In the genomic region with DNA sequence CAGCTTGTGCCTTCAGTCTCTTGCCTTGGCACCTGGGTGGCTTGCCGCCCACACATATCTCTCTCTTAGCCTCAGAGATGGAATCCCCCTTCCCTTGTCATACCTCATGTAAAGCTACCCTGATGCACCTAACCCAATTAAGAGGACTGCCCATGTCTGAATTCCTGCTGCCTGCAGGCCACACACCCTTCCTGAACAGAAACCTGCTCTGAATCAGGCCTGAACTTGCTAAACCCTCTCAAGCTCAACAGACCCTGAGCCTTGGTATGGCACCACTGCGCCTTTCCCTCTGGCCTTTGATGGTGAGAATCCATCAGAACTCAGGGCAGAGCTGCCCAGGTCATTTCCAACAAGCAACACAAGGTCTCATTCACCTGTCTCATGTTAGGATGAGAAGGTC, we compare ENCODE assay signal across 30 cellular contexts. TPM values are rescaled to one million over a fixed set of nuclear protein-coding genes. Genes with fewer than 3 reads are reported as not detected.
"Had no signal": no experiment of that assay in that cellular context is flagged by ENCODE, and none has a peak within 500 bp of the region (broad histone marks: within the 10 kb centered on the region; RNA-seq: fewer than 3 reads in every experiment).

No MANE protein-coding gene starts in this region.

- DNase-seq: activated CD4-positive, alpha-beta T cell treated with anti-CD3 and anti-CD28 coated beads, Interleukin-2, amount 10 ng/mL, durations not matched to agents 24 days and 14 days; activated CD8-positive, alpha-beta memory T cell treated with anti-CD3 and anti-CD28 coated beads, Interleukin-2, amount 50 U/mL, for 4 hours; activated gamma-delta T cell treated with Interleukin-2 at 50 U/mL for 16 hours; activated naive CD4-positive, alpha-beta T cell treated with anti-CD3 and anti-CD28 coated beads, Interleukin-2, amount 50 U/mL, for 16 hours; activated T-cell treated with anti-CD3 and anti-CD28 coated beads, Interleukin-2, amount 50 U/mL, for 24 hours; amniotic stem cell; brain microvascular endothelial cell; caudate nucleus; gastrocnemius medialis; glutamatergic neuron; left cardiac atrium; natural killer cell; occipital lobe; right lobe of liver; SK-N-SH; stimulated activated CD4-positive, alpha-beta T cell treated with anti-CD3 and anti-CD28 coated beads, Interleukin-12 subunit alpha, Interleukin-12 subunit beta, amount 100 ng/mL, for 4 hours; stimulated activated CD4-positive, alpha-beta T cell treated with anti-CD3 and anti-CD28 coated beads, Interleukin-4, amount 100 ng/mL, for 24 hours; T-helper 9 cell had no signal

- H3K36me3 ChIP-seq: brain microvascular endothelial cell, gastrocnemius medialis, neural progenitor cell, right lobe of liver, tibial nerve had no signal

- H3K27ac Mint-ChIP-seq: activated CD4-positive, alpha-beta T cell treated with anti-CD3 and anti-CD28 coated beads, Interleukin-2, amount 10 ng/mL, durations not matched to agents 24 days and 14 days; activated T-cell treated with anti-CD3 and anti-CD28 coated beads, Interleukin-2, amount 50 U/mL, for 24 hours; activated T-helper 17 cell treated with anti-CD3 and anti-CD28 coated beads, Interleukin-2, amount 50 U/mL, for 72 hours; dendritic cell treated with granulocyte-macrophage colony-stimulating factor and Interleukin-4, amounts not matched to agents 40 ng/mL and 50 ng/mL, for 4 days; natural killer cell; neural progenitor cell; stimulated activated memory B cell treated with anti-CD40 and anti-IgM and Interleukin-4, amounts not matched to agents 10 μg/mL and 1 μg/mL and 100 μg/mL, for 72 hours; T-helper 1 cell treated with Interleukin-12 subunit alpha and Interleukin-12 subunit beta and Interleukin-4 antibody, amounts not matched to agents 30 μg/mL and 1 μg/mL, for 36 hours had no signal

- H3K4me3 Mint-ChIP-seq: activated CD4-positive, alpha-beta T cell treated with anti-CD3 and anti-CD28 coated beads, Interleukin-2, amount 10 ng/mL, durations not matched to agents 24 days and 14 days; activated T-cell treated with anti-CD3 and anti-CD28 coated beads, Interleukin-2, amount 50 U/mL, for 24 hours; activated T-helper 17 cell treated with anti-CD3 and anti-CD28 coated beads, Interleukin-2, amount 50 U/mL, for 72 hours; dendritic cell treated with granulocyte-macrophage colony-stimulating factor and Interleukin-4, amounts not matched to agents 40 ng/mL and 50 ng/mL, for 4 days; natural killer cell; neural progenitor cell; stimulated activated memory B cell treated with anti-CD40 and anti-IgM and Interleukin-4, amounts not matched to agents 10 μg/mL and 1 μg/mL and 100 μg/mL, for 72 hours; T-helper 1 cell treated with Interleukin-12 subunit alpha and Interleukin-12 subunit beta and Interleukin-4 antibody, amounts not matched to agents 30 μg/mL and 1 μg/mL, for 36 hours had no signal

- H3K27ac ChIP-seq: brain microvascular endothelial cell, epithelial cell of prostate, gastrocnemius medialis, neural progenitor cell, right lobe of liver, tibial nerve, VCaP had no signal

- H3K9me3 Mint-ChIP-seq: activated CD4-positive, alpha-beta T cell treated with anti-CD3 and anti-CD28 coated beads, Interleukin-2, amount 10 ng/mL, durations not matched to agents 24 days and 14 days; activated T-cell treated with anti-CD3 and anti-CD28 coated beads, Interleukin-2, amount 50 U/mL, for 24 hours; activated T-helper 17 cell treated with anti-CD3 and anti-CD28 coated beads, Interleukin-2, amount 50 U/mL, for 72 hours; dendritic cell treated with granulocyte-macrophage colony-stimulating factor and Interleukin-4, amounts not matched to agents 40 ng/mL and 50 ng/mL, for 4 days; natural killer cell; neural progenitor cell; stimulated activated memory B cell treated with anti-CD40 and anti-IgM and Interleukin-4, amounts not matched to agents 10 μg/mL and 1 μg/mL and 100 μg/mL, for 72 hours; T-helper 1 cell treated with Interleukin-12 subunit alpha and Interleukin-12 subunit beta and Interleukin-4 antibody, amounts not matched to agents 30 μg/mL and 1 μg/mL, for 36 hours had no signal

- H3K4me1 ChIP-seq: neural progenitor cell, right lobe of liver had no signal

- H3K36me3 Mint-ChIP-seq: natural killer cell; neural progenitor cell; stimulated activated memory B cell treated with anti-CD40 and anti-IgM and Interleukin-4, amounts not matched to agents 10 μg/mL and 1 μg/mL and 100 μg/mL, for 72 hours had no signal

- H3K4me1 Mint-ChIP-seq: neural progenitor cell had no signal

- H3K4me3 ChIP-seq: gastrocnemius medialis, neural progenitor cell, right lobe of liver, tibial nerve had no signal

- ATAC-seq: activated T-helper 17 cell treated with anti-CD3 and anti-CD28 coated beads, Interleukin-2, amount 50 U/mL, for 72 hours; gastrocnemius medialis; natural killer cell; right lobe of liver; stimulated activated memory B cell treated with anti-CD40 and anti-IgM and Interleukin-4, amounts not matched to agents 10 μg/mL and 1 μg/mL and 100 μg/mL, for 72 hours had no signal

- H3K27me3 ChIP-seq: brain microvascular endothelial cell, gastrocnemius medialis, right lobe of liver had no signal

- H3K9me3 ChIP-seq: gastrocnemius medialis, right lobe of liver, SK-N-SH, tibial nerve had no signal

RNA-seq across cellular contexts. Expression of a gene that starts 5.2 kb away (rescaled TPM):
- total RNA-seq: activated CD4-positive, alpha-beta T cell treated with anti-CD3 and anti-CD28 coated beads, Interleukin-2, amount 10 ng/mL, durations not matched to agents 24 days and 14 days; activated T-helper 17 cell treated with anti-CD3 and anti-CD28 coated beads, Interleukin-2, amount 50 U/mL, for 72 hours; astrocyte; liver; occipital lobe; right lobe of liver; skeletal muscle tissue had no signal
- polyA plus RNA-seq: liver had no signal

RNA-seq across cellular contexts. Expression of a gene that starts 19.8 kb away (rescaled TPM):
- total RNA-seq: activated CD4-positive, alpha-beta T cell treated with anti-CD3 and anti-CD28 coated beads, Interleukin-2, amount 10 ng/mL, durations not matched to agents 24 days and 14 days; astrocyte; liver; natural killer cell; occipital lobe; right lobe of liver; temporal lobe had no signal
- polyA plus RNA-seq: liver had no signal

RNA-seq across cellular contexts. Expression of a gene that starts 24.1 kb away (rescaled TPM):
- total RNA-seq: activated T-helper 17 cell treated with anti-CD3 and anti-CD28 coated beads, Interleukin-2, amount 50 U/mL, for 72 hours; skeletal muscle tissue had no signal

RNA-seq across cellular contexts. Expression of a gene that starts 46.1 kb away (rescaled TPM):
- total RNA-seq: skeletal muscle tissue had no signal
